Comparison of ENCODE assay signal across 7 cellular contexts in the genomic region with DNA sequence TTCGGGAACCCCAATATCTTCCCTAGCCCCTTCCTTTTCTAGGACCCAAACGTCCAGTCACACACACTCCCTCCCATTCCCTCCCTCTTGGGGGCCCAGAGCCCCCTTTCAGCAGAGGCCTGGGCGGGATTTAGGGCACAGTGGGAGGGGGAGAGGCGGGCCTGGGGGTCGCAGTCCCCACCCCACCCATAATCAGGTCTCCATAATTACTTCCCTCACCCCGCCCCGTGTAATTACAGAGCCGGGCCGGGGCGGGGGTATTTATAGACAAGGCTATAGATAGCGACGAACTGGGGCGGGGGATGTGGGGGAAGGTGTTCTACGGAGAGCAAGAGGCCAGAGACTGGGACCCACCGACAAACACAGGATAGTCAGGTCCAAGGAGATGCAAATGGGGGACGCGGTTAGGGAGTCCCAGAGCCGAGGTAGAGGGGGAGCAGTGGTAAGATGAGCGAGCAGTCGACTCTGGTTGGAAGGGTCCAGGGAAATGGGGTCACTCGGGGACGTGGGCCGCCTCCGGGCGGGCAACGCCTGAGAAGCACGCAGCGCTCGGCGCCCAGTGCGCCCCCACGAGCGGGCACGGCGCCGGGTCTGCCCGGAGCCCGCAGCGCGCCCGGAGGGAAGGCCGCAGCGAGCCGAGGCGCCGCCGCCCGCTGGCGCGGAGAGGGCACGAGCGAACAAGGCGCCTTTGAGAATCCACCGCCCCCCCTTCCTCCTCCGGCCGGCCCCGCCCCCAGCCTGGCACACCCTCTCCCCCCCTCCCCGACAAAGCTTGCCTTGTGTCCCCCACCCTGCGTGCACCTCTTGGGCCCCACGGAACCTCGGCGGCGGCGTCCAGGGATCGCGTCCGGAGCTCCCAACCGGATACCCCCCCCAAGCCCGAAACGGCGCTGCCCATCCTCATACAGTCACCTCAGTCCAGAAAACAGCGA. TPM values are rescaled to one million over a fixed set of nuclear protein-coding genes. Genes with fewer than 3 reads are reported as not detected.
DNase-seq lines count a peak whose midpoint lies in the region; ATAC-seq and TF ChIP-seq lines count a peak whose summit lies in the region.

No MANE protein-coding gene starts in this region.

- peak; percentile 15 to 35 (median 28) for ATAC-seq in heart right ventricle

- peaks cover 23% of the 10 kb centered on the region for H3K4me1 Mint-ChIP-seq in activated naive CD4-positive, alpha-beta T cell treated with anti-CD3 and anti-CD28 coated beads, Interleukin-2, amount 10 ng/mL, durations not matched to agents 7 days and 5 days

- peak overlapping the region; percentile 30 for H3K4me3 Mint-ChIP-seq in activated naive CD4-positive, alpha-beta T cell treated with anti-CD3 and anti-CD28 coated beads, Interleukin-2, amount 10 ng/mL, durations not matched to agents 7 days and 5 days

- no peaks in the 10 kb centered on the region for H3K9me3 Mint-ChIP-seq in activated naive CD4-positive, alpha-beta T cell treated with anti-CD3 and anti-CD28 coated beads, Interleukin-2, amount 10 ng/mL, durations not matched to agents 7 days and 5 days

- H3K27me3 Mint-ChIP-seq in activated naive CD4-positive, alpha-beta T cell treated with anti-CD3 and anti-CD28 coated beads, Interleukin-2, amount 10 ng/mL, durations not matched to agents 7 days and 5 days, result peaks cover 57% of the 10 kb centered on the region

- peak; percentile 39 for DNase-seq in activated naive CD4-positive, alpha-beta T cell treated with anti-CD3 and anti-CD28 coated beads, Interleukin-2, amount 10 ng/mL, durations not matched to agents 7 days and 5 days
- DNase-seq in heart right ventricle (peak; percentile 40 to 53), pons (ENCODE audit: low spot score) (peak; percentile 66), NCI-H524 treated with DMSO at 0.1 percent for 48 hours (lab: John Stamatoyannopoulos, UW) (no peak), SK-N-DZ (ENCODE audit: low spot score) (no peak)
- DNase-seq in NK-92 treated with Interleukin-12 subunit alpha and Interleukin-12 subunit beta, amount 100 ng/mL, for 24 hours (lab: John Stamatoyannopoulos, UW), result no peak

- H3K36me3 ChIP-seq in HEK293 (ENCODE audit: control insufficient read depth in 2 of 2, insufficient read depth in 1 of 2, low read length in 2 of 2) (peaks cover 16 to 38% of the 10 kb centered on the region in 2 experiments; a peak in 2 of 3 replicates), heart right ventricle (peaks cover 0 to 41% (median 24%) of the 10 kb centered on the region in 9 donors)

- 2% methylated on average over 66 to 71 of the region's 72 CpGs for WGBS in heart right ventricle, 2 donors

- 0 out of 2 replicates have a peak overlapping the region, but pooled peaks have one; percentile 22 for H3K27ac ChIP-seq in HEK293 (ENCODE audit: extremely low read depth, low read depth, low read length)
- H3K27ac ChIP-seq in heart right ventricle, result peak overlapping the region in 8 of 10 donors; percentile 23 to 80 (median 68)

- peaks cover 0 to 35% (median 0%) of the 10 kb centered on the region in 7 donors for H3K27me3 ChIP-seq in heart right ventricle

- H3K4me3 ChIP-seq in HEK293 (ENCODE audit: low read depth, low read length) (peak overlapping the region; percentile 5), heart right ventricle (peak overlapping the region; percentile 15 to 56 (median 48))

- H3K27ac Mint-ChIP-seq in activated naive CD4-positive, alpha-beta T cell treated with anti-CD3 and anti-CD28 coated beads, Interleukin-2, amount 10 ng/mL, durations not matched to agents 7 days and 5 days, result no peak overlapping the region

- POLR2A ChIA-PET in HEK293 (lab: Yijun Ruan, JAX), result interaction anchor here (0.5 kb wide), 1 partner anchor 257 kb away, joined by 3 read pairs; no protein-coding TSS in a partner anchor

- CTCF ChIA-PET in HEK293 (lab: Yijun Ruan, JAX), result no interaction called here
- CTCF ChIA-PET in activated naive CD4-positive, alpha-beta T cell treated with anti-CD3 and anti-CD28 coated beads, Interleukin-2, amount 10 ng/mL, durations not matched to agents 7 days and 5 days (lab: Charles Lee), result no interaction called here

- peaks cover 38% of the 10 kb centered on the region for H3K36me3 Mint-ChIP-seq in activated naive CD4-positive, alpha-beta T cell treated with anti-CD3 and anti-CD28 coated beads, Interleukin-2, amount 10 ng/mL, durations not matched to agents 7 days and 5 days

- no peaks in the 10 kb centered on the region for H3K9me3 ChIP-seq in HEK293 (ENCODE audit: control insufficient read depth, insufficient read depth, low read depth, low read length)
- no peaks in the 10 kb centered on the region for H3K9me3 ChIP-seq in heart right ventricle

- intact Hi-C loops in heart right ventricle (cut with DNase I), result no loop called here

- H3K4me1 ChIP-seq in HEK293 (ENCODE audit: control insufficient read depth, insufficient read depth, low read length) (peaks cover 7% of the 10 kb centered on the region), heart right ventricle (peaks cover 5 to 47% (median 26%) of the 10 kb centered on the region in 9 donors)

- TF ChIP-seq CTCF in HEK293 (tag by site-specific recombination; IDR thresholded peaks at IDR 0.05) (no peak), heart right ventricle (IDR thresholded peaks at IDR 0.05) (no peak)

TF ChIP-seq in HEK293, 187 proteins besides CTCF, POLR2A, EP300 and RAD21:
- no peak for TF ChIP-seq KLF8 (tag by site-specific recombination; IDR thresholded peaks at IDR 0.05)
- TF ChIP-seq OVOL3 (tag by site-specific recombination; IDR thresholded peaks at IDR 0.05), result no peak
- TF ChIP-seq SP7 (tag by site-specific recombination; IDR thresholded peaks at IDR 0.05), result 0 out of 2 replicates have a peak, but pooled peaks have one; percentile 17
- TF ChIP-seq ZNF544 (tag by site-specific recombination; IDR thresholded peaks at IDR 0.05), result no peak
- TF ChIP-seq KLF1 (tag by site-specific recombination; IDR thresholded peaks at IDR 0.05), result peak; percentile 90
- TF ChIP-seq, protein P1, sequence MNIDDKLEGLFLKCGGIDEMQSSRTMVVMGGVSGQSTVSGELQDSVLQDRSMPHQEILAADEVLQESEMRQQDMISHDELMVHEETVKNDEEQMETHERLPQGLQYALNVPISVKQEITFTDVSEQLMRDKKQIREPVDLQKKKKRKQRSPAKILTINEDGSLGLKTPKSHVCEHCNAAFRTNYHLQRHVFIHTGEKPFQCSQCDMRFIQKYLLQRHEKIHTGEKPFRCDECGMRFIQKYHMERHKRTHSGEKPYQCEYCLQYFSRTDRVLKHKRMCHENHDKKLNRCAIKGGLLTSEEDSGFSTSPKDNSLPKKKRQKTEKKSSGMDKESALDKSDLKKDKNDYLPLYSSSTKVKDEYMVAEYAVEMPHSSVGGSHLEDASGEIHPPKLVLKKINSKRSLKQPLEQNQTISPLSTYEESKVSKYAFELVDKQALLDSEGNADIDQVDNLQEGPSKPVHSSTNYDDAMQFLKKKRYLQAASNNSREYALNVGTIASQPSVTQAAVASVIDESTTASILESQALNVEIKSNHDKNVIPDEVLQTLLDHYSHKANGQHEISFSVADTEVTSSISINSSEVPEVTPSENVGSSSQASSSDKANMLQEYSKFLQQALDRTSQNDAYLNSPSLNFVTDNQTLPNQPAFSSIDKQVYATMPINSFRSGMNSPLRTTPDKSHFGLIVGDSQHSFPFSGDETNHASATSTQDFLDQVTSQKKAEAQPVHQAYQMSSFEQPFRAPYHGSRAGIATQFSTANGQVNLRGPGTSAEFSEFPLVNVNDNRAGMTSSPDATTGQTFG (tag by site-specific recombination; IDR thresholded peaks at IDR 0.05; ENCODE audit: borderline replicate concordance), result no peak
- TF ChIP-seq SCRT2 (tag by site-specific recombination; IDR thresholded peaks at IDR 0.05), result no peak
- TF ChIP-seq ZNF621 (tag by site-specific recombination; IDR thresholded peaks at IDR 0.05), result no peak
- 0 out of 2 replicates have a peak, but pooled peaks have one; percentile 13 for TF ChIP-seq ZFHX2 (tag by site-specific recombination; conservative IDR thresholded peaks at IDR 0.05)

RNA-seq across cellular contexts. Expression of a gene that starts 0.7 kb away (rescaled TPM):
- total RNA-seq in heart right ventricle, result 1 to 10 TPM in 3 of 10 donors, under 1 TPM in 7; 0.52 to 3.9 (median 0.94) TPM
- polyA plus RNA-seq in heart right ventricle, result 1 to 10 TPM in 1 of 2 donors, under 1 TPM in 1; 0.55 to 8.7 TPM
- 0.18 and 0.32 TPM in 2 replicates for polyA plus RNA-seq in SK-N-DZ (2014; cell fraction: cytosol; rRNA removed)
- polyA plus RNA-seq in SK-N-DZ (2014; cell fraction: nucleus; rRNA removed), result 13.7 and 15.4 TPM in 2 replicates

RNA-seq across cellular contexts. Expression of a gene that starts 7.5 kb away (rescaled TPM):
- total RNA-seq in heart right ventricle, result 10 to 100 TPM; 29.7 to 39.1 (median 33.2) TPM
- 10 to 100 TPM; 22.2 to 40.7 TPM for polyA plus RNA-seq in heart right ventricle
- 21.4 and 25.8 TPM in 2 replicates for polyA plus RNA-seq in SK-N-DZ (2014; cell fraction: cytosol; rRNA removed)
- 80.1 and 95.9 TPM in 2 replicates for polyA plus RNA-seq in SK-N-DZ (2014; cell fraction: nucleus; rRNA removed)

RNA-seq across cellular contexts. Expression of a gene that starts 7.7 kb away (rescaled TPM):
- total RNA-seq in heart right ventricle, result 100 to 1,000 TPM in 1 of 10 donors, 10 to 100 TPM in 9; 44.8 to 104 (median 53.1) TPM
- 100 to 1,000 TPM in 1 of 2 donors, 10 to 100 TPM in 1; 25.8 to 178 TPM for polyA plus RNA-seq in heart right ventricle
- polyA plus RNA-seq in SK-N-DZ (2014; cell fraction: cytosol; rRNA removed), result 58.4 and 67.5 TPM in 2 replicates
- polyA plus RNA-seq in SK-N-DZ (2014; cell fraction: nucleus; rRNA removed), result 40.4 and 43.7 TPM in 2 replicates

RNA-seq across cellular contexts. Expression of a gene that starts 11.5 kb away (rescaled TPM):
- 10 to 100 TPM; 17.6 to 25.5 (median 23.0) TPM for total RNA-seq in heart right ventricle
- polyA plus RNA-seq in heart right ventricle, result 10 to 100 TPM in 1 of 2 donors, 1 to 10 TPM in 1; 7.4 to 15.1 TPM
- polyA plus RNA-seq in SK-N-DZ (2014; cell fraction: cytosol; rRNA removed), result 14.5 and 17.4 TPM in 2 replicates
- 28.4 and 36.4 TPM in 2 replicates for polyA plus RNA-seq in SK-N-DZ (2014; cell fraction: nucleus; rRNA removed)

RNA-seq across cellular contexts. Expression of a gene that starts 15.4 kb away (rescaled TPM):
- 10 to 100 TPM; 26.5 to 32.1 (median 28.0) TPM for total RNA-seq in heart right ventricle
- polyA plus RNA-seq in heart right ventricle, result 10 to 100 TPM; 28.6 to 35.1 TPM
- polyA plus RNA-seq in SK-N-DZ (2014; cell fraction: cytosol; rRNA removed), result 23.3 and 27.1 TPM in 2 replicates
- 32.4 and 35.4 TPM in 2 replicates for polyA plus RNA-seq in SK-N-DZ (2014; cell fraction: nucleus; rRNA removed)

Comparison
In these comparisons a context has a peak if more than half of its experiments do, and no peak if none do; other contexts are left out.
1. DNase-seq: peak in activated naive CD4-positive, alpha-beta T cell treated with anti-CD3 and anti-CD28 coated beads, Interleukin-2, amount 10 ng/mL, durations not matched to agents 7 days and 5 days (single experiment), heart right ventricle (2 of 2) and pons (single experiment); none in NCI-H524 treated with DMSO at 0.1 percent for 48 hours (single experiment), NK-92 treated with Interleukin-12 subunit alpha and Interleukin-12 subunit beta, amount 100 ng/mL, for 24 hours (single experiment) and SK-N-DZ (single experiment).